Comparison of ENCODE assay signal across 18 cellular contexts in the genomic region with DNA sequence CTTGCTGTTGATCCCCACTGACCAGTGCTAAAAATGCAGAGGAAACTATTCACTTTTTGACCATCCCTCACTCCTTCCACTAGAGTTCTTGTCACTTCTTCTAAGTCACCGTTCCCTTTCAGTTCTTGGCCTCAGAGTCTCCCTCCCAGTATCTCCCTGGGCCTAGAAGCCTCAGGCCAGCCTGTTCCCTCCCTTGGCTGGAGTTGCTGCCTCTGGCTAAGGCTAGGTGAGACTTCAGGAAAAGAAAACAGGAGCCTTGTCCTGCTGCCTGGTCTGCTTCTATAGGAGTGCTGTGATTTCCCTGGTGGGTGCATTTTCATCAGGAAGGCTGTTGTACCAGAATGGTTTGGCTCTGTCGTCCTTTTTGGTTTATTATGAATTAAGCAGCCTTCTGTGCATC.
DNase-seq lines count a peak whose midpoint lies in the region; ATAC-seq and TF ChIP-seq lines count a peak whose summit lies in the region.
"Had no signal": no experiment of that assay in that cellular context is flagged by ENCODE, and none has a peak within 500 bp of the region (broad histone marks: within the 10 kb centered on the region; RNA-seq: fewer than 3 reads in every experiment).

No MANE protein-coding gene starts in this region.

- DNase-seq in GM23338 (ENCODE audit: low spot score) (no peak), endodermal cell (peak; percentile 67), mesendoderm (peak; percentile 51), NCI-H1048 (lab: John Stamatoyannopoulos, UW) (no peak)
- DNase-seq in CD8-positive, alpha-beta memory T cell = no peak
- DNase-seq: CD4-positive, alpha-beta T cell; DMS153; Kasumi-1; MG63; NCI-H1092; NCI-H2081; NCI-H510A; NCI-H774; Peyer's patch had no signal

- no peak overlapping the region for H2BK15ac ChIP-seq in mesendoderm (replicated peaks; ENCODE audit: low read depth)

- H3K18ac ChIP-seq in mesendoderm (ENCODE audit: low read length) = peak overlapping the region; percentile 8

- CTCF ChIA-PET in CD8-positive, alpha-beta memory T cell (lab: Charles Lee) = no interaction called here

- H3K79me1 ChIP-seq in mesendoderm (ENCODE audit: low read length) = no peaks in the 10 kb centered on the region

- H3K36me3 Mint-ChIP-seq in GM23338 (ENCODE audit: low read depth) = peaks cover 21% of the 10 kb centered on the region
- peaks cover 27% of the 10 kb centered on the region for H3K36me3 Mint-ChIP-seq in IgD-negative memory B cell
- no peaks in the 10 kb centered on the region for H3K36me3 Mint-ChIP-seq in endodermal cell (ENCODE audit: low read depth)
- H3K36me3 Mint-ChIP-seq in CD8-positive, alpha-beta memory T cell = no peaks in the 10 kb centered on the region

- ATAC-seq in GM23338 (peak; percentile 60), GM19397 (IDR thresholded peaks at IDR 0.05; ENCODE audit: unreplicated experiment) (no peak)
- ATAC-seq: A549 had no signal

- no peak overlapping the region for H4K8ac ChIP-seq in mesendoderm (ENCODE audit: low read depth, low read length)

- no peak overlapping the region for H3K4ac ChIP-seq in mesendoderm (ENCODE audit: low read depth, low read length)

- POLR2A ChIA-PET in CD8-positive, alpha-beta memory T cell (lab: Charles Lee) = no interaction called here

- H3K4me1 ChIP-seq in GM23338 (ENCODE audit: insufficient read depth) (peaks cover 57% of the 10 kb centered on the region), endodermal cell (ENCODE audit: control insufficient read depth, insufficient read depth, low read length) (no peaks in the 10 kb centered on the region), mesendoderm (ENCODE audit: control insufficient read depth, low read depth, low read length) (peaks cover 6% of the 10 kb centered on the region)
- H3K4me1 ChIP-seq in CD8-positive, alpha-beta memory T cell (ENCODE audit: insufficient read depth, low read length) = no peaks in the 10 kb centered on the region
- H3K4me1 ChIP-seq: A549, Peyer's patch, SJSA1 had no signal

- no peak overlapping the region for H2BK120ac ChIP-seq in mesendoderm (ENCODE audit: low read depth, low read length)

- H3K9ac ChIP-seq in endodermal cell (ENCODE audit: extremely low read depth, low read length, poor library complexity, severe bottlenecking) (no peak overlapping the region), mesendoderm (ENCODE audit: low read length) (no peak overlapping the region)

- H3K9me3 ChIP-seq in endodermal cell (ENCODE audit: control insufficient read depth, low read length) = no peaks in the 10 kb centered on the region
- no peaks in the 10 kb centered on the region for H3K9me3 ChIP-seq in CD8-positive, alpha-beta memory T cell (ENCODE audit: low read length)
- H3K9me3 ChIP-seq: A549, MG63, Peyer's patch, SJSA1 had no signal

- H3K4me3 Mint-ChIP-seq in GM23338 (peak overlapping the region; percentile 28; the same call in 2 of the 3 replicates), IgD-negative memory B cell (no peak overlapping the region), endodermal cell (no peak overlapping the region)
- H3K4me3 Mint-ChIP-seq in CD8-positive, alpha-beta memory T cell = no peak overlapping the region
- H3K4me3 Mint-ChIP-seq: CD4-positive, alpha-beta T cell had no signal

- H2AFZ ChIP-seq in GM23338 = no peak overlapping the region

- 69 to 76% methylated on average over 2 of the region's 2 CpGs for WGBS in endodermal cell (ENCODE audit: insufficient coverage in 1 of 2, insufficient read length in 1 of 2), 2 experiments
- no CpG with 5 or more reads among the region's 2 CpGs for WGBS in mesendoderm (ENCODE audit: extremely low coverage, insufficient coverage, low lambda C conversion rate)

- no peak for TF ChIP-seq CTCF in GM23338 (conservative IDR thresholded peaks at IDR 0.05; ENCODE audit: low read depth in 2 of 2)
- TF ChIP-seq CTCF in endodermal cell (conservative IDR thresholded peaks at IDR 0.05) = no peak

- H3K79me2 ChIP-seq in GM23338 (replicated peaks; ENCODE audit: insufficient read depth) (no peaks in the 10 kb centered on the region), mesendoderm (ENCODE audit: control insufficient read depth, insufficient read depth, low read length) (no peaks in the 10 kb centered on the region)

- H3K27me3 ChIP-seq in GM23338 (ENCODE audit: insufficient read depth) (no peaks in the 10 kb centered on the region), endodermal cell (ENCODE audit: control insufficient read depth, insufficient read depth, low read length, poor library complexity, severe bottlenecking) (no peaks in the 10 kb centered on the region), mesendoderm (ENCODE audit: insufficient read depth, low read length, poor library complexity) (no peaks in the 10 kb centered on the region)
- H3K27me3 ChIP-seq in CD8-positive, alpha-beta memory T cell (ENCODE audit: insufficient read depth, low read length, poor library complexity, severe bottlenecking) = no peaks in the 10 kb centered on the region
- H3K27me3 ChIP-seq: MG63, Peyer's patch, SJSA1 had no signal

- peak overlapping the region; percentile 84 for H3K27ac Mint-ChIP-seq in GM23338
- peak overlapping the region in 2 of 3 donors; percentile 10 to 49 for H3K27ac Mint-ChIP-seq in IgD-negative memory B cell
- H3K27ac Mint-ChIP-seq in endodermal cell = peak overlapping the region; percentile 42
- H3K27ac Mint-ChIP-seq in CD8-positive, alpha-beta memory T cell = no peak overlapping the region
- H3K27ac Mint-ChIP-seq: CD4-positive, alpha-beta T cell had no signal

- H3K4me3 ChIP-seq in GM23338 = peak overlapping the region; percentile 36
- no peak overlapping the region for H3K4me3 ChIP-seq in endodermal cell (ENCODE audit: low read length)
- no peak overlapping the region for H3K4me3 ChIP-seq in mesendoderm (ENCODE audit: low read length)
- no peak overlapping the region for H3K4me3 ChIP-seq in CD8-positive, alpha-beta memory T cell (ENCODE audit: low read length)
- H3K4me3 ChIP-seq: A549, MG63, Peyer's patch, SJSA1 had no signal

- no peak overlapping the region for H4K5ac ChIP-seq in mesendoderm (ENCODE audit: low read length)

- H3K27me3 Mint-ChIP-seq in GM23338 (ENCODE audit: insufficient read depth, low read depth, poor library complexity) (peaks cover 4% of the 10 kb centered on the region), IgD-negative memory B cell (no peaks in the 10 kb centered on the region), endodermal cell (ENCODE audit: insufficient read depth) (peaks cover 9% of the 10 kb centered on the region)
- no peaks in the 10 kb centered on the region for H3K27me3 Mint-ChIP-seq in CD8-positive, alpha-beta memory T cell
- H3K27me3 Mint-ChIP-seq: CD4-positive, alpha-beta T cell had no signal

- no peaks in the 10 kb centered on the region for H4K20me1 ChIP-seq in GM23338 (replicated peaks; ENCODE audit: insufficient read depth)

- H3F3A ChIP-seq in GM23338 (replicated peaks; ENCODE audit: low read depth) = no peaks in the 10 kb centered on the region

- H3K4me2 ChIP-seq in GM23338 (peak overlapping the region; percentile 68), mesendoderm (ENCODE audit: low read length) (no peak overlapping the region)
- H3K4me2 ChIP-seq: A549 had no signal

- no peak overlapping the region for H2BK5ac ChIP-seq in mesendoderm (ENCODE audit: low read length)

- H3K27ac ChIP-seq in GM23338 (ENCODE audit: low read depth) (peak overlapping the region; percentile 89), endodermal cell (ENCODE audit: low read depth, low read length) (no peak overlapping the region), mesendoderm (ENCODE audit: low read depth, low read length) (peak overlapping the region; percentile 33)
- no peak overlapping the region for H3K27ac ChIP-seq in CD8-positive, alpha-beta memory T cell (ENCODE audit: low read depth, low read length)
- H3K27ac ChIP-seq: A549, Peyer's patch, SJSA1 had no signal

- no peaks in the 10 kb centered on the region for H3K36me3 ChIP-seq in GM23338 (ENCODE audit: insufficient read depth)
- H3K36me3 ChIP-seq in endodermal cell (ENCODE audit: control insufficient read depth, insufficient read depth, low read length) = no peaks in the 10 kb centered on the region
- no peaks in the 10 kb centered on the region for H3K36me3 ChIP-seq in mesendoderm (ENCODE audit: control insufficient read depth, insufficient read depth, low read length)
- H3K36me3 ChIP-seq in CD8-positive, alpha-beta memory T cell (ENCODE audit: insufficient read depth, low read length) = no peaks in the 10 kb centered on the region
- H3K36me3 ChIP-seq: MG63, Peyer's patch, SJSA1 had no signal

- no peak overlapping the region for H2AK5ac ChIP-seq in mesendoderm (ENCODE audit: low read length)

- no peaks in the 10 kb centered on the region for H3K9me2 ChIP-seq in GM23338 (ENCODE audit: insufficient read depth)

- H3K23ac ChIP-seq in mesendoderm (ENCODE audit: low read length) = no peak overlapping the region

- H3K9me3 Mint-ChIP-seq in GM23338 (peaks cover 5% of the 10 kb centered on the region; the same call in 2 of the 3 replicates), IgD-negative memory B cell (peaks cover 0 to 10% (median 0%) of the 10 kb centered on the region in 3 donors), endodermal cell (peaks cover 2% of the 10 kb centered on the region)
- H3K9me3 Mint-ChIP-seq in CD8-positive, alpha-beta memory T cell = peaks cover 0 to 4% (median 3%) of the 10 kb centered on the region in 5 donors
- H3K9me3 Mint-ChIP-seq: CD4-positive, alpha-beta T cell had no signal

- H3K56ac ChIP-seq in mesendoderm (ENCODE audit: low read length) = no peak overlapping the region

- H3K4me1 Mint-ChIP-seq in GM23338 = peaks cover 56% of the 10 kb centered on the region
- peaks cover 4 to 19% (median 7%) of the 10 kb centered on the region in 3 donors for H3K4me1 Mint-ChIP-seq in IgD-negative memory B cell
- peaks cover 10% of the 10 kb centered on the region for H3K4me1 Mint-ChIP-seq in endodermal cell
- H3K4me1 Mint-ChIP-seq in CD8-positive, alpha-beta memory T cell = no peaks in the 10 kb centered on the region

TF ChIP-seq in GM23338, 12 proteins besides CTCF, POLR2A, EP300 and RAD21 (continues in another document):
- no peak for TF ChIP-seq CREB1 (CRISPR knock-in tag; IDR thresholded peaks at IDR 0.05; ENCODE audit: low read depth)
- TF ChIP-seq EZH2 (IDR thresholded peaks at IDR 0.05; ENCODE audit: low read depth, unreplicated experiment) = no peak
- TF ChIP-seq STAT1 (IDR thresholded peaks at IDR 0.05; ENCODE audit: unreplicated experiment) = no peak
- TF ChIP-seq, protein P1, sequence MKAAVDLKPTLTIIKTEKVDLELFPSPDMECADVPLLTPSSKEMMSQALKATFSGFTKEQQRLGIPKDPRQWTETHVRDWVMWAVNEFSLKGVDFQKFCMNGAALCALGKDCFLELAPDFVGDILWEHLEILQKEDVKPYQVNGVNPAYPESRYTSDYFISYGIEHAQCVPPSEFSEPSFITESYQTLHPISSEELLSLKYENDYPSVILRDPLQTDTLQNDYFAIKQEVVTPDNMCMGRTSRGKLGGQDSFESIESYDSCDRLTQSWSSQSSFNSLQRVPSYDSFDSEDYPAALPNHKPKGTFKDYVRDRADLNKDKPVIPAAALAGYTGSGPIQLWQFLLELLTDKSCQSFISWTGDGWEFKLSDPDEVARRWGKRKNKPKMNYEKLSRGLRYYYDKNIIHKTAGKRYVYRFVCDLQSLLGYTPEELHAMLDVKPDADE (IDR thresholded peaks at IDR 0.05) = no peak
- TF ChIP-seq POLR2AphosphoS5 (IDR thresholded peaks at IDR 0.05; ENCODE audit: low read depth) = no peak

Comparison
In these comparisons a context has a peak if more than half of its experiments do, and no peak if none do; other contexts are left out.
1. DNase-seq: peak in endodermal cell (single experiment) and mesendoderm (single experiment); none in GM23338 (single experiment), NCI-H1048 (single experiment) and CD8-positive, alpha-beta memory T cell (0 of 5).
2. H3K27ac ChIP-seq: peak in GM23338 (single experiment) and mesendoderm (single experiment); none in endodermal cell (single experiment) and CD8-positive, alpha-beta memory T cell (single experiment).
3. H3K27ac Mint-ChIP-seq: peak in GM23338 (single experiment), IgD-negative memory B cell (2 of 3) and endodermal cell (single experiment); none in CD8-positive, alpha-beta memory T cell (0 of 8).